1 cellular context compared by ENCODE assay signal in genomic region chr1:9553736-9554144, GRCh38.
TF ChIP-seq lines count a peak whose summit lies in the region.

No MANE protein-coding gene starts in this region.

TF ChIP-seq in HepG2, 621 proteins besides CTCF, POLR2A, EP300 and RAD21 (continued from another document and continues in another):
- no peak for TF ChIP-seq ZNF142 (CRISPR knock-in tag; IDR thresholded peaks at IDR 0.05)
- TF ChIP-seq PCBP1 (IDR thresholded peaks at IDR 0.05; ENCODE audit: borderline replicate concordance, low read depth, low read length) = no peak
- no peak for TF ChIP-seq ZNF567 (CRISPR knock-in tag; IDR thresholded peaks at IDR 0.05; ENCODE audit: borderline replicate concordance)
- TF ChIP-seq FOXA3 (CRISPR knock-in tag; IDR thresholded peaks at IDR 0.05) = peak; percentile 97
- no peak for TF ChIP-seq ZNF350 (CRISPR knock-in tag; IDR thresholded peaks at IDR 0.05; ENCODE audit: borderline replicate concordance, low read depth)
- TF ChIP-seq ZNF7 (CRISPR knock-in tag; IDR thresholded peaks at IDR 0.05) = no peak
- no peak for TF ChIP-seq ISX (CRISPR knock-in tag; conservative IDR thresholded peaks at IDR 0.05)
- peak; percentile 92 for TF ChIP-seq ZNF749 (CRISPR knock-in tag; IDR thresholded peaks at IDR 0.05; ENCODE audit: borderline replicate concordance)
- no peak; the same call in 1 of the 2 replicates for TF ChIP-seq MXD3 (CRISPR knock-in tag; IDR thresholded peaks at IDR 0.05)
- TF ChIP-seq KLF13 (CRISPR knock-in tag; IDR thresholded peaks at IDR 0.05) = no peak
- no peak for TF ChIP-seq SP1 (IDR thresholded peaks at IDR 0.05)
- TF ChIP-seq SP1 (CRISPR knock-in tag; IDR thresholded peaks at IDR 0.05) = 0 out of 2 replicates have a peak, but pooled peaks have one; percentile 19
- TF ChIP-seq CHD2 (IDR thresholded peaks at IDR 0.05; ENCODE audit: low read depth, low read length) = no peak
- TF ChIP-seq REL (CRISPR knock-in tag; conservative IDR thresholded peaks at IDR 0.05) = no peak
- no peak for TF ChIP-seq ZNF691 (CRISPR knock-in tag; IDR thresholded peaks at IDR 0.05; ENCODE audit: borderline replicate concordance, low read depth)
- TF ChIP-seq ARHGAP35 (CRISPR knock-in tag; IDR thresholded peaks at IDR 0.05; ENCODE audit: borderline replicate concordance) = peak; percentile 55; the same call in 1 of the 2 replicates
- no peak for TF ChIP-seq GRHL1 (CRISPR knock-in tag; conservative IDR thresholded peaks at IDR 0.05)
- peak; percentile 71 for TF ChIP-seq MNT (IDR thresholded peaks at IDR 0.05)
- no peak for TF ChIP-seq CSRNP2 (CRISPR knock-in tag; conservative IDR thresholded peaks at IDR 0.05; ENCODE audit: low read depth)
- TF ChIP-seq JDP2 (CRISPR knock-in tag; IDR thresholded peaks at IDR 0.05; ENCODE audit: borderline replicate concordance) = no peak; the same call in 1 of the 2 replicates
- peak; percentile 47; the same call in 1 of the 2 replicates for TF ChIP-seq ZNF12 (CRISPR knock-in tag; IDR thresholded peaks at IDR 0.05)
- TF ChIP-seq UBTF (CRISPR knock-in tag; IDR thresholded peaks at IDR 0.05) = peak; percentile 46
- no peak for TF ChIP-seq EEA1 (CRISPR knock-in tag; IDR thresholded peaks at IDR 0.05; ENCODE audit: borderline replicate concordance)
- no peak for TF ChIP-seq SCMH1 (CRISPR knock-in tag; IDR thresholded peaks at IDR 0.05; ENCODE audit: borderline replicate concordance)
- no peak for TF ChIP-seq GPBP1L1 (CRISPR knock-in tag; IDR thresholded peaks at IDR 0.05)
- peak; percentile 77 for TF ChIP-seq TP53 (CRISPR knock-in tag; conservative IDR thresholded peaks at IDR 0.05)
- TF ChIP-seq ZBTB26 (CRISPR knock-in tag; IDR thresholded peaks at IDR 0.05; ENCODE audit: borderline replicate concordance) = no peak
- TF ChIP-seq ZSCAN22 (CRISPR knock-in tag; IDR thresholded peaks at IDR 0.05) = no peak
- no peak for TF ChIP-seq ZNF17 (CRISPR knock-in tag; IDR thresholded peaks at IDR 0.05)
- no peak for TF ChIP-seq ZNF446 (CRISPR knock-in tag; IDR thresholded peaks at IDR 0.05)
- TF ChIP-seq HNRNPLL (IDR thresholded peaks at IDR 0.05; ENCODE audit: low read depth, low read length, poor library complexity, severe bottlenecking) = no peak
- no peak for TF ChIP-seq ZNF530 (CRISPR knock-in tag; IDR thresholded peaks at IDR 0.05; ENCODE audit: low read depth)
- TF ChIP-seq PRPF4 (IDR thresholded peaks at IDR 0.05; ENCODE audit: low read depth, low read length, poor library complexity, severe bottlenecking) = no peak
- TF ChIP-seq ZNF800 (CRISPR knock-in tag; IDR thresholded peaks at IDR 0.05) = no peak
